9 cellular contexts compared by ENCODE assay signal in the genomic region with DNA sequence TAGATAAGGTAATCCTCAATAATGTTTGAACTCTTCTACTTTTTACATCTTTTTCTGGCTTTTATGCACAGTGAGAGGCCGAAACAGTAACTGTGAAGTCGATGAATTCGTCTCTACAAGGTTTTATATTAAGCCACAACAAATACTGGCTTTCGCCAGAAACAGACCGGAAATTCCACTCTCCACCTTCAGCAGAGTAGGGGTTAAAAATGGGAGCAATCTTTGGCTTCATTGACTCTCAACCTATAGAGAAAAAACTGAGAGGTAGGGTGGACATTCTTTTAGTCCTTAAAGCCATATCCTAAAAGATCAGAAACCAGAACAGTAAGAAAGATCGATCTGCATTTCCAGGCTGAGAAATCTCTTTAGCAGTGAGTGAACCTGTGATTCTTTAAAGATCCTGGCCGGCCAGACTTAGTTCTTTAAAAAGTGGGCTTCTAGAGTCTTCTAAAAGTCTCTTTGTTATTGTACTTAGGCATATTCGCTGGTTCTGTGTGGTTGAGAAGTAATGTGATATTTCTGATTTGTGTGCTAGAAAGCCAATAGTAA. TPM values are rescaled to one million over a fixed set of nuclear protein-coding genes. Genes with fewer than 3 reads are reported as not detected.
DNase-seq lines count a peak whose midpoint lies in the region; ATAC-seq, FAIRE-seq and TF ChIP-seq lines count a peak whose summit lies in the region.
"Had no signal": no experiment of that assay in that cellular context is flagged by ENCODE, and none has a peak within 500 bp of the region (broad histone marks: within the 10 kb centered on the region; RNA-seq: fewer than 3 reads in every experiment).

No MANE protein-coding gene starts in this region.

- H3K9me2 ChIP-seq in PC-3 (replicated peaks; ENCODE audit: low read length) = no peaks in the 10 kb centered on the region

- no peaks in the 10 kb centered on the region for H3K9me3 ChIP-seq in PC-3 (ENCODE audit: low read length)
- no peaks in the 10 kb centered on the region for H3K9me3 ChIP-seq in sigmoid colon

- TF ChIP-seq POLR2A in sigmoid colon (IDR thresholded peaks at IDR 0.05) = no peak
- TF ChIP-seq POLR2A in H54 (IDR thresholded peaks at IDR 0.05; ENCODE audit: low read depth, low read length) = no peak

- no peaks in the 10 kb centered on the region for H3K36me3 ChIP-seq in PC-3 (ENCODE audit: low read depth, low read length)
- H3K36me3 ChIP-seq in sigmoid colon = no peaks in the 10 kb centered on the region

- peaks cover 57% of the 10 kb centered on the region for H3K79me2 ChIP-seq in PC-3 (ENCODE audit: low read length)

- H2AFZ ChIP-seq in PC-3 (ENCODE audit: low read length) = peak overlapping the region; percentile 94; the same call in 1 of the 2 replicates

- H3K4me3 ChIP-seq in GM12865 (ENCODE audit: low read depth, low read length) (peak overlapping the region; percentile 60), PC-3 (ENCODE audit: low read length) (peak overlapping the region; percentile 77), epithelial cell of proximal tubule (ENCODE audit: low read depth, low read length) (peak overlapping the region; percentile 81), sigmoid colon (peak overlapping the region in 2 of 4 donors; percentile 69 to 73)

- CTCF ChIA-PET in PC-3 (lab: Charles Lee) = no interaction called here

- 90% methylated on average over 8 of the region's 8 CpGs for WGBS in sigmoid colon, 2 donors

- peak overlapping the region; percentile 89 for H3K4me2 ChIP-seq in PC-3 (ENCODE audit: low read length)

- POLR2A ChIA-PET in PC-3 (lab: Charles Lee; ENCODE audit: unreplicated experiment) = no interaction called here

- no peak for TF ChIP-seq EP300 in sigmoid colon (IDR thresholded peaks at IDR 0.05)

- DNase-seq in GM12865 (ENCODE audit: low read depth) = peak; percentile 4
- no peak for DNase-seq in PC-3
- DNase-seq in epithelial cell of proximal tubule (ENCODE audit: low read depth) = no peak
- no peak for DNase-seq in sigmoid colon
- DNase-seq in H54 (ENCODE audit: insufficient read length, low spot score) = no peak
- no peak for DNase-seq in NK-92 treated with Interleukin-12 subunit alpha and Interleukin-12 subunit beta, amount 100 ng/mL, for 24 hours (lab: John Stamatoyannopoulos, UW)
- no peak for DNase-seq in NCI-H187 treated with DMSO at 0.1 percent for 48 hours (lab: John Stamatoyannopoulos, UW)
- no peak for DNase-seq in ecto neural progenitor cell (ENCODE audit: low spot score)
- DNase-seq: COR-L47 had no signal

- ATAC-seq in PC-3 = no peak

- H3K27me3 ChIP-seq in PC-3 (ENCODE audit: low read length) (no peaks in the 10 kb centered on the region), sigmoid colon (no peaks in the 10 kb centered on the region)

- intact Hi-C loops in PC-3 (cut with micrococcal nuclease) (loop anchor here (5.0 kb wide), 1 partner anchor 98 kb away; a partner anchor contains a TSS), sigmoid colon (cut with DNase I) (loop anchor here (2.0 to 5.0 kb wide), 4 partner anchors 98 to 278 kb away; a partner anchor contains a TSS)

- H3K4me1 ChIP-seq in PC-3 (ENCODE audit: insufficient read depth, low read length) (0 out of 2 replicates have a peak, but pooled peaks cover 7% of the 10 kb centered on the region), sigmoid colon (peaks cover 0 to 23% (median 8%) of the 10 kb centered on the region in 4 donors)

- BruUV-seq in PC-3 (replicated peaks; lab: Mats Ljungman, UMichigan) = no TSS peak

- H3K27ac ChIP-seq in PC-3 (ENCODE audit: low read length) (no peak overlapping the region), sigmoid colon (peak overlapping the region; percentile 81 to 89 (median 86))

- FAIRE-seq in H54 (lab: Jason Lieb, UNC) = no peak

- no peak overlapping the region for H3K9ac ChIP-seq in PC-3 (ENCODE audit: low read length)

- H4K20me1 ChIP-seq in PC-3 (ENCODE audit: low read length) = no peaks in the 10 kb centered on the region

- no peaks in the 10 kb centered on the region for H3F3A ChIP-seq in PC-3 (ENCODE audit: low read length, unreplicated experiment)

- TF ChIP-seq CTCF in GM12865 (IDR thresholded peaks at IDR 0.05; ENCODE audit: insufficient read depth, low read depth, low read length, missing control alignments) (no peak), PC-3 (conservative IDR thresholded peaks at IDR 0.05; ENCODE audit: low read depth, low read length) (no peak), epithelial cell of proximal tubule (conservative IDR thresholded peaks at IDR 0.05; ENCODE audit: low read depth, low read length) (no peak), sigmoid colon (IDR thresholded peaks at IDR 0.05) (no peak)

RNA-seq across cellular contexts. Expression of a gene that starts 1.9 kb away (rescaled TPM):
- 8.7 and 9.2 TPM in 2 replicates for total RNA-seq in PC-3 (2014; rRNA removed)
- total RNA-seq in epithelial cell of proximal tubule = 10.6 and 12.6 TPM in 2 replicates
- total RNA-seq in sigmoid colon = 1 to 10 TPM; 3.5 to 7.7 (median 5.2) TPM
- 1 to 10 TPM in 1 of 3 donors, under 1 TPM in 2; under 0.01 to 1.5 (median 0.69) TPM for polyA plus RNA-seq in sigmoid colon

RNA-seq across cellular contexts. Expression of a gene that starts 53.8 kb away (rescaled TPM):
- total RNA-seq in PC-3 (2014; rRNA removed) (not detected in 2 replicates), epithelial cell of proximal tubule (not detected in 2 replicates), sigmoid colon (not detected)
- polyA plus RNA-seq in sigmoid colon = not detected
